In genomic region chr17:64083571-64084085, GRCh38 we compare ENCODE assay signal across 18 cellular contexts. TPM values are rescaled to one million over a fixed set of nuclear protein-coding genes. Genes with fewer than 3 reads are reported as not detected.
DNase-seq lines count a peak whose midpoint lies in the region; TF ChIP-seq lines count a peak whose summit lies in the region.
"Had no signal": no experiment of that assay in that cellular context is flagged by ENCODE, and none has a peak within 500 bp of the region (broad histone marks: within the 10 kb centered on the region; RNA-seq: fewer than 3 reads in every experiment).

No MANE protein-coding gene starts in this region.

- TF ChIP-seq POLR2A in stomach (IDR thresholded peaks at IDR 0.05): no peak

- intact Hi-C loops in PC-9 (cut with micrococcal nuclease; ENCODE audit: unreplicated experiment) (loop anchor here (5.0 kb wide), 1 partner anchor 49 kb away; the partner anchor contains the start of gene ERN1), stomach (cut with DNase I; ENCODE audit: low total_unique reads) (no loop called here)

- H2AFZ ChIP-seq in PC-9: no peak overlapping the region

- H3K27me3 ChIP-seq in PC-9 (ENCODE audit: insufficient read depth, low read depth) (no peaks in the 10 kb centered on the region), esophagus (ENCODE audit: control insufficient read depth in 1 of 2, insufficient read depth in 2 of 2, low read length in 2 of 2) (no peaks in the 10 kb centered on the region), stomach (no peaks in the 10 kb centered on the region)
- no peaks in the 10 kb centered on the region for H3K27me3 ChIP-seq in CD8-positive, alpha-beta memory T cell (ENCODE audit: insufficient read depth, low read length, poor library complexity, severe bottlenecking)
- H3K27me3 ChIP-seq: brain microvascular endothelial cell, tibial nerve had no signal

- peaks cover 19 to 41% (median 39%) of the 10 kb centered on the region in 3 donors for H3K4me1 Mint-ChIP-seq in CD8-positive, alpha-beta memory T cell

- peak; percentile 53 for DNase-seq in DMS53 (lab: John Stamatoyannopoulos, UW)
- no peak for DNase-seq in DMS53 treated with DMSO at 0.1 percent for 48 hours (lab: John Stamatoyannopoulos, UW; ENCODE audit: unreplicated experiment)
- DNase-seq in PC-9: no peak
- no peak for DNase-seq in stomach
- no peak for DNase-seq in CD8-positive, alpha-beta memory T cell
- no peak for DNase-seq in activated naive CD4-positive, alpha-beta T cell (lab: John Stamatoyannopoulos, UW)
- DNase-seq in NCI-H1105 (lab: John Stamatoyannopoulos, UW): no peak
- DNase-seq: activated CD4-positive, CD25-positive, alpha-beta regulatory T cell treated with anti-CD3 and anti-CD28 coated beads, Interleukin-2, amount 50 U/mL, for 72 hours; activated naive CD4-positive, alpha-beta T cell treated with anti-CD3 and anti-CD28 coated beads, Interleukin-2, amount 10 ng/mL, durations not matched to agents 7 days and 5 days; brain microvascular endothelial cell; dermis blood vessel endothelial cell; NCI-H1105 treated with DMSO at 0.1 percent for 48 hours; NCI-H2171; T-helper 2 cell had no signal

- peak overlapping the region; percentile 77 for H3K4me2 ChIP-seq in PC-9

- H3K27ac Mint-ChIP-seq in CD8-positive, alpha-beta memory T cell: no peak overlapping the region
- H3K27ac Mint-ChIP-seq: activated naive CD4-positive, alpha-beta T cell treated with anti-CD3 and anti-CD28 coated beads, Interleukin-2, amount 10 ng/mL, durations not matched to agents 7 days and 5 days; IgD-negative memory B cell had no signal

- no peaks in the 10 kb centered on the region for H3K9me2 ChIP-seq in PC-9 (ENCODE audit: insufficient read depth)

- peaks cover 51% of the 10 kb centered on the region for H3K79me2 ChIP-seq in PC-9 (ENCODE audit: low read depth)

- no peaks in the 10 kb centered on the region for H3K9me3 Mint-ChIP-seq in CD8-positive, alpha-beta memory T cell
- H3K9me3 Mint-ChIP-seq: activated naive CD4-positive, alpha-beta T cell treated with anti-CD3 and anti-CD28 coated beads, Interleukin-2, amount 10 ng/mL, durations not matched to agents 7 days and 5 days; CD14-positive monocyte; IgD-negative memory B cell had no signal

- H3F3A ChIP-seq in PC-9 (ENCODE audit: insufficient read depth, low read depth): peaks cover 70% of the 10 kb centered on the region

- H3K4me3 ChIP-seq in PC-9: peak overlapping the region; percentile 38; the same call in 1 of the 2 replicates
- H3K4me3 ChIP-seq in esophagus (ENCODE audit: low read depth in 1 of 2, low read length in 2 of 2): no peak overlapping the region
- H3K4me3 ChIP-seq in stomach: no peak overlapping the region
- no peak overlapping the region for H3K4me3 ChIP-seq in CD8-positive, alpha-beta memory T cell (ENCODE audit: low read length)
- H3K4me3 ChIP-seq: tibial nerve had no signal

- H3K9me3 ChIP-seq in PC-9 (ENCODE audit: insufficient read depth, low read depth) (no peaks in the 10 kb centered on the region), esophagus (ENCODE audit: control insufficient read depth in 2 of 2, insufficient read depth in 1 of 2, low read depth in 1 of 2, low read length in 1 of 2) (no peaks in the 10 kb centered on the region), stomach (no peaks in the 10 kb centered on the region)
- H3K9me3 ChIP-seq in CD8-positive, alpha-beta memory T cell (ENCODE audit: low read length): no peaks in the 10 kb centered on the region
- H3K9me3 ChIP-seq: tibial nerve had no signal

- H3K4me3 Mint-ChIP-seq in CD8-positive, alpha-beta memory T cell: peak overlapping the region in 1 of 7 donors; percentile 7
- H3K4me3 Mint-ChIP-seq: activated naive CD4-positive, alpha-beta T cell treated with anti-CD3 and anti-CD28 coated beads, Interleukin-2, amount 10 ng/mL, durations not matched to agents 7 days and 5 days; CD14-positive monocyte had no signal

- no peaks in the 10 kb centered on the region for H4K20me1 ChIP-seq in PC-9 (ENCODE audit: insufficient read depth)

- peaks cover 82% of the 10 kb centered on the region for H3K4me1 ChIP-seq in PC-9 (replicated peaks; ENCODE audit: insufficient read depth)
- peaks cover 2 to 13% of the 10 kb centered on the region in 2 donors for H3K4me1 ChIP-seq in esophagus (ENCODE audit: control insufficient read depth in 2 of 2, insufficient read depth in 2 of 2, low read length in 1 of 2)
- peaks cover 61 to 74% (median 65%) of the 10 kb centered on the region in 4 donors for H3K4me1 ChIP-seq in stomach
- peaks cover 82% of the 10 kb centered on the region for H3K4me1 ChIP-seq in CD8-positive, alpha-beta memory T cell (ENCODE audit: insufficient read depth, low read length)

- no TSS peak for BruUV-seq in PC-9 (replicated peaks; lab: Mats Ljungman, UMichigan)

- H3K36me3 Mint-ChIP-seq in CD8-positive, alpha-beta memory T cell: peaks cover 10 to 27% (median 21%) of the 10 kb centered on the region in 3 donors

- no peak for TF ChIP-seq EP300 in stomach (IDR thresholded peaks at IDR 0.05)

- H3K27ac ChIP-seq in PC-9 (peak overlapping the region; percentile 99), esophagus (ENCODE audit: low read depth in 2 of 2, low read length in 1 of 2) (peak overlapping the region; percentile 7 to 64), stomach (peak overlapping the region; percentile 71 to 83 (median 76))
- no peak overlapping the region for H3K27ac ChIP-seq in CD8-positive, alpha-beta memory T cell (ENCODE audit: low read depth, low read length)
- H3K27ac ChIP-seq: brain microvascular endothelial cell had no signal

- POLR2A ChIA-PET in PC-9 (lab: Charles Lee; ENCODE audit: unreplicated experiment): no interaction called here
- POLR2A ChIA-PET in CD8-positive, alpha-beta memory T cell (lab: Charles Lee): interaction anchor here (0.8 to 1.3 kb wide), 3 partner anchors 33 to 62 kb away, joined by 4 read pairs; partner anchors contain the start of gene ERN1

- 0 out of 2 replicates have a peak, but pooled peaks cover 10% of the 10 kb centered on the region for H3K36me3 ChIP-seq in PC-9 (ENCODE audit: low read depth)
- peaks cover 0 to 5% of the 10 kb centered on the region in 2 donors for H3K36me3 ChIP-seq in esophagus (ENCODE audit: control insufficient read depth in 2 of 2, insufficient read depth in 2 of 2, low read length in 1 of 2)
- H3K36me3 ChIP-seq in stomach: peaks cover 9 to 22% (median 13%) of the 10 kb centered on the region in 4 donors
- peaks cover 13% of the 10 kb centered on the region for H3K36me3 ChIP-seq in CD8-positive, alpha-beta memory T cell (ENCODE audit: insufficient read depth, low read length)
- H3K36me3 ChIP-seq: brain microvascular endothelial cell had no signal

- CTCF ChIA-PET in PC-9 (lab: Charles Lee): interaction anchor here (0.7 kb wide), 1 partner anchor 108 kb away, joined by 4 read pairs; no protein-coding TSS in a partner anchor
- CTCF ChIA-PET in CD8-positive, alpha-beta memory T cell (lab: Charles Lee): interaction anchor here (1.0 to 3.2 kb wide), 4 partner anchors 28 to 64 kb away, joined by 3 to 13 read pairs (median 5); partner anchors contain the start of gene ICAM2

- no peaks in the 10 kb centered on the region for H3K27me3 Mint-ChIP-seq in CD8-positive, alpha-beta memory T cell
- H3K27me3 Mint-ChIP-seq: activated naive CD4-positive, alpha-beta T cell treated with anti-CD3 and anti-CD28 coated beads, Interleukin-2, amount 10 ng/mL, durations not matched to agents 7 days and 5 days; IgD-negative memory B cell had no signal

- TF ChIP-seq CTCF in PC-9 (conservative IDR thresholded peaks at IDR 0.05) (no peak), stomach (IDR thresholded peaks at IDR 0.05) (no peak)

- 48 to 73% methylated on average over 4 of the region's 4 CpGs for WGBS in esophagus, 2 donors
- WGBS in stomach, 5 donors: 19 to 43% (median 37%) methylated on average over 4 of the region's 4 CpGs

RNA-seq across cellular contexts. Expression of gene ERN1, which starts 46.3 kb away (rescaled TPM):
- 9.2 and 11.7 TPM in 2 replicates for total RNA-seq in PC-9 (2021)
- 1 to 10 TPM; 4.5 TPM for polyA plus RNA-seq in esophagus
- total RNA-seq in stomach: 10 to 100 TPM; 23.7 to 76.4 (median 33.8) TPM
- polyA plus RNA-seq in stomach: 1 to 10 TPM; 4.1 to 6.4 (median 6.1) TPM
- 10 to 100 TPM; 24.7 to 25.5 TPM for total RNA-seq in CD8-positive, alpha-beta memory T cell
- polyA plus RNA-seq in CD8-positive, alpha-beta memory T cell: 92.1 TPM
